Comparison of ENCODE assay signal across 8 cellular contexts in the genomic region with DNA sequence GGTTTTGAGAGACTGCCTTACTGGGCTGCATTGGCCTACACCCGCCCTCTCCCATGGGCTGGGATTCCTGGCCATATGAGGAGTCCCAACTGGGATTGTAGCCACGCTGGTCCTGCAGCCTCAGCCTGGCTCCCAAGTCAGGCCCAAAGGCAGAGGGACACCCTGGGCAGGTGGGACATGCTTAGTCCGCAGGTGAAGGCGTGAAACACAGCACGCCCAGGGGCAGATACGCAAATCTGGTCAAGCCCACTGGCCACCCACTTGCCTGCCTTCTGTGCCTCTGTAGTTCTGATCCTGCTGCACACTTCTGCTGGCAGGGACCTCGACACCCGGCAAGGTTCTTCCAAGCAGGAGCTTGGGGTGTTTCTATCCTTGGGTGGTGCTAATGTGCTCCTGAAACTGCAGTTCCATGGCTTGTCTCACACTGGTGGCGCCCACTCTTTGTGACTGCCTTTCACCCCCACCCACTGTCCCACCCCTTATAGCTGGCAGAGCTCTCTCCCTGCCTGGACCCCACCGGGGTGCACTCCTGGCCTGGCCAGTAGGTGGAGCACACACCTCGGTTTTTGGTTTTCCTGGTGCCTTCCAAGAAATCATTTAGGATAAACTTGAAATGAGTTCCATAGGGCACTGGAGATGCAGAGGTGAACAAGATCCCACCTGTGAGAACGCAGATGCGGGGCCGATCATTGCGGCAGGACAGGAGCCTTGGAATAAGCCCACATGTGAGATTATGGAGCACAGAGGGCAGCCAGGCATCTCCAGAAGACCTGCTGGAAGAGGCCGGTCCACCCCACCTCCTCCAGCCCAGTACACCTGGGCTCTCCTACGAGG. TPM values are rescaled to one million over a fixed set of nuclear protein-coding genes. Genes with fewer than 3 reads are reported as not detected.
A peak's percentile ranks its signal among the peaks of the same experiment; 100 is the strongest.
DNase-seq lines count a peak whose midpoint lies in the region; ATAC-seq lines count a peak whose summit lies in the region.

No MANE protein-coding gene starts in this region.

- no peak overlapping the region for H2AFZ ChIP-seq in GM23248

- no peak for ATAC-seq in GM18907 (IDR thresholded peaks at IDR 0.05; ENCODE audit: unreplicated experiment)

- no peak overlapping the region for H3K27ac ChIP-seq in GM23248

- no peaks in the 10 kb centered on the region for H3K27me3 ChIP-seq in GM23248 (replicated peaks; ENCODE audit: insufficient read depth)
- no peaks in the 10 kb centered on the region for H3K27me3 ChIP-seq in adipocyte (replicated peaks; ENCODE audit: control insufficient read depth, insufficient read depth, low read length)

- 44 to 47% methylated on average over 16 to 17 of the region's 17 CpGs for WGBS in GM23248 (ENCODE audit: low coverage in 1 of 2, low lambda C conversion rate in 2 of 2, missing lambda C conversion rate in 2 of 2), 2 experiments

- H3K9ac ChIP-seq in GM23248 (no peak overlapping the region), adipocyte (ENCODE audit: low read length) (no peak overlapping the region)

- no peaks in the 10 kb centered on the region for H3F3A ChIP-seq in GM23248 (ENCODE audit: insufficient read depth)

- no peaks in the 10 kb centered on the region for H3K79me2 ChIP-seq in GM23248 (ENCODE audit: insufficient read depth)

- H3K9me3 ChIP-seq in GM23248 (ENCODE audit: low read depth) (no peaks in the 10 kb centered on the region), adipocyte (ENCODE audit: control insufficient read depth, low read length) (no peaks in the 10 kb centered on the region)

- no peak overlapping the region for H3K4me2 ChIP-seq in GM23248 (ENCODE audit: unreplicated experiment)

- H4K20me1 ChIP-seq in GM23248 (ENCODE audit: insufficient read depth): no peaks in the 10 kb centered on the region

- H3K36me3 ChIP-seq in GM23248 (ENCODE audit: low read depth) (no peaks in the 10 kb centered on the region), adipocyte (ENCODE audit: control insufficient read depth, insufficient read depth, low read length, severe bottlenecking) (no peaks in the 10 kb centered on the region)

- in situ Hi-C loops in GM23248 (cut with MboI): no loop called here

- peak; percentile 65 for DNase-seq in ELF-1 (ENCODE audit: low read depth, low spot score)
- peak; percentile 66 for DNase-seq in GM23248
- peak; percentile 7 for DNase-seq in NCI-H526 treated with DMSO at 0.1 percent for 48 hours (lab: John Stamatoyannopoulos, UW)
- DNase-seq in adipocyte (ENCODE audit: low read depth): peak; percentile 70
- DNase-seq in hepatic stellate cell (ENCODE audit: low spot score): peak; percentile 75
- DNase-seq in stimulated activated CD4-positive, alpha-beta T cell treated with anti-CD3 and anti-CD28 coated beads, Interleukin-4, amount 100 ng/mL, for 1 hour: peak; percentile 45
- no peak for DNase-seq in NK-92 treated with Interleukin-12 subunit alpha and Interleukin-12 subunit beta, amount 100 ng/mL, for 24 hours (lab: John Stamatoyannopoulos, UW)

- H3K4me1 ChIP-seq in GM23248 (ENCODE audit: insufficient read depth) (no peaks in the 10 kb centered on the region), adipocyte (ENCODE audit: control insufficient read depth, insufficient read depth, low read length) (no peaks in the 10 kb centered on the region)

- H3K9me2 ChIP-seq in GM23248 (ENCODE audit: insufficient read depth): no peaks in the 10 kb centered on the region

- H3K4me3 ChIP-seq in GM23248 (no peak overlapping the region), adipocyte (ENCODE audit: low read length) (no peak overlapping the region)

RNA-seq across cellular contexts. Expression of a gene that starts 47.9 kb away (rescaled TPM):
- 9.5 and 12.2 TPM in 2 replicates for total RNA-seq in GM23248 (2014; rRNA removed; shearing (Covaris generic))
- polyA plus RNA-seq in GM23248 (2016; fragmentation: Nextera tagmentation; extraction: Ambion mirVana): 19.5 and 22.5 TPM in 2 replicates
